Comparison of ENCODE assay signal across 31 cellular contexts in the genomic region with DNA sequence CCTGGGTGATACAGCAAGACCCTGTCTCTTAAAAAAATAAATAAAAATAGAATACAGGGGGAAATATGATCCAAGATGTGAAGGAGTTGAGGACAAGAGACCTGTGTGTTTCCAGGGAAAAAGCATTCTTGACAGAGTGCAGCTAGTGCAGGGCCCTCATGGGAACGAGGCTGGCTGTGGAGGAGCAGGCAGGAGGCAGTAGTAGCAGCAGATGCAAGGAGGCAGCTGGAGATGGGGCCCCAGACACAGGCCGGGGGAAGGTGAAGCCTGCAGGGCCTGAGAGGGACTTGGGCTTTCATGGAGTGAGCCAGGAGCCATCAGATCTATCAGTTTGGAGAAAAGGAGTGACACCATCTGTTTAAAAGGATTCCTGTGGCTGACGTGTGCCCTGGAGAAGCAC.
DNase-seq lines count a peak whose midpoint lies in the region; ATAC-seq and TF ChIP-seq lines count a peak whose summit lies in the region.
"Had no signal": no experiment of that assay in that cellular context is flagged by ENCODE, and none has a peak within 500 bp of the region (broad histone marks: within the 10 kb centered on the region; RNA-seq: fewer than 3 reads in every experiment).

No MANE protein-coding gene starts in this region.

- no peak for DNase-seq in activated naive CD4-positive, alpha-beta T cell treated with Interleukin-2 at 50 U/mL for 16 hours
- DNase-seq in islet precursor cell (peak; percentile 79), SK-N-SH (no peak), ACHN (no peak)
- DNase-seq: activated B cell treated with CpG ODN at 0.5 μM for 24 hours; activated CD4-positive, alpha-beta memory T cell treated with anti-CD3 and anti-CD28 coated beads for 36 hours; activated CD8-positive, alpha-beta memory T cell treated with anti-CD3 and anti-CD28 coated beads, Interleukin-2, amount 50 U/mL, for 48 hours; activated gamma-delta T cell treated with Interleukin-2 at 50 U/mL for 16 hours; colonic mucosa; effector memory CD8-positive, alpha-beta T cell; foreskin keratinocyte; HFFc6; MM.1S; naive thymus-derived CD8-positive, alpha-beta T cell; NCI-H1436; NCI-H526 treated with DMSO at 0.1 percent for 48 hours; ovary; RPMI8226; stimulated activated naive CD8-positive, alpha-beta T cell treated with anti-CD3 and anti-CD28 coated beads, Interleukin-15, amount 100 ng/mL, for 72 hours; tibial artery had no signal

- peaks cover 24% of the 10 kb centered on the region for H3K4me1 Mint-ChIP-seq in activated naive CD4-positive, alpha-beta T cell treated with anti-CD3 and anti-CD28 coated beads, Interleukin-2, amount 50 U/mL, for 24 hours
- peaks cover 22% of the 10 kb centered on the region for H3K4me1 Mint-ChIP-seq in stimulated activated memory B cell treated with anti-CD40 and anti-IgM and Interleukin-4, amounts not matched to agents 10 μg/mL and 1 μg/mL and 100 μg/mL, for 72 hours
- H3K4me1 Mint-ChIP-seq: IgD-negative memory B cell had no signal

- no peaks in the 10 kb centered on the region for H3K4me1 ChIP-seq in SK-N-SH (ENCODE audit: control insufficient read depth in 1 of 2, insufficient read depth in 2 of 2, low read depth in 1 of 2, low read length in 1 of 2)
- H3K4me1 ChIP-seq: right atrium auricular region had no signal

- H3K27me3 ChIP-seq in SK-N-SH (ENCODE audit: insufficient read depth), result no peaks in the 10 kb centered on the region
- H3K27me3 ChIP-seq: colonic mucosa, foreskin keratinocyte, ovary, right atrium auricular region, tibial artery had no signal

- H3K79me2 ChIP-seq in SK-N-SH (ENCODE audit: insufficient read depth), result no peaks in the 10 kb centered on the region

- H3K27ac Mint-ChIP-seq in activated naive CD4-positive, alpha-beta T cell treated with anti-CD3 and anti-CD28 coated beads, Interleukin-2, amount 50 U/mL, for 24 hours, result peak overlapping the region; percentile 59
- H3K27ac Mint-ChIP-seq in stimulated activated memory B cell treated with anti-CD40 and anti-IgM and Interleukin-4, amounts not matched to agents 10 μg/mL and 1 μg/mL and 100 μg/mL, for 72 hours, result peak overlapping the region; percentile 52
- H3K27ac Mint-ChIP-seq: activated B cell treated with CpG ODN at 0.5 μM for 24 hours; activated CD4-positive, alpha-beta memory T cell treated with anti-CD3 and anti-CD28 coated beads for 36 hours; effector memory CD8-positive, alpha-beta T cell; mesothelial cell of epicardium had no signal

- H4K20me1 ChIP-seq in SK-N-SH (ENCODE audit: insufficient read depth), result no peaks in the 10 kb centered on the region

- no peak overlapping the region for H3K9ac ChIP-seq in SK-N-SH

- POLR2A ChIA-PET in SK-N-SH (lab: Yijun Ruan, JAX), result no interaction called here

- no peaks in the 10 kb centered on the region for H3F3A ChIP-seq in SK-N-SH (replicated peaks; ENCODE audit: insufficient read depth)

- 63% methylated on average over 3 of the region's 3 CpGs for WGBS in SK-N-SH (ENCODE audit: low lambda C conversion rate)

- TF ChIP-seq EP300 in SK-N-SH (IDR thresholded peaks at IDR 0.05; ENCODE audit: borderline replicate concordance in 1 of 2, low read depth in 1 of 2, low read length in 1 of 2), result no peak

- H3K4me2 ChIP-seq in SK-N-SH, result no peak overlapping the region

- no peak for TF ChIP-seq RAD21 in SK-N-SH (IDR thresholded peaks at IDR 0.05; ENCODE audit: low read length)

- no peak for TF ChIP-seq CTCF in VCaP (conservative IDR thresholded peaks at IDR 0.05)
- TF ChIP-seq CTCF in SK-N-SH (IDR thresholded peaks at IDR 0.05), result no peak

- H3K36me3 Mint-ChIP-seq in activated naive CD4-positive, alpha-beta T cell treated with anti-CD3 and anti-CD28 coated beads, Interleukin-2, amount 50 U/mL, for 24 hours, result no peaks in the 10 kb centered on the region
- H3K36me3 Mint-ChIP-seq in stimulated activated memory B cell treated with anti-CD40 and anti-IgM and Interleukin-4, amounts not matched to agents 10 μg/mL and 1 μg/mL and 100 μg/mL, for 72 hours, result no peaks in the 10 kb centered on the region
- H3K36me3 Mint-ChIP-seq: activated CD4-positive, alpha-beta memory T cell treated with anti-CD3 and anti-CD28 coated beads for 36 hours; CD14-positive monocyte; IgD-negative memory B cell; mesothelial cell of epicardium; naive thymus-derived CD8-positive, alpha-beta T cell had no signal

- H3K27ac ChIP-seq in VCaP (peak overlapping the region; percentile 8; the same call in 1 of the 2 replicates), SK-N-SH (ENCODE audit: low read depth in 2 of 2, low read length in 1 of 2) (no peak overlapping the region)
- H3K27ac ChIP-seq: colonic mucosa, foreskin keratinocyte, ovary, right atrium auricular region, SK-N-MC, tibial artery had no signal

- H2AFZ ChIP-seq in SK-N-SH (ENCODE audit: low read depth), result no peak overlapping the region

- H3K9me3 ChIP-seq in SK-N-SH, result no peaks in the 10 kb centered on the region
- H3K9me3 ChIP-seq: colonic mucosa, ovary, right atrium auricular region, tibial artery had no signal

- H3K27me3 Mint-ChIP-seq in activated naive CD4-positive, alpha-beta T cell treated with anti-CD3 and anti-CD28 coated beads, Interleukin-2, amount 50 U/mL, for 24 hours, result no peaks in the 10 kb centered on the region
- H3K27me3 Mint-ChIP-seq in stimulated activated memory B cell treated with anti-CD40 and anti-IgM and Interleukin-4, amounts not matched to agents 10 μg/mL and 1 μg/mL and 100 μg/mL, for 72 hours, result peaks cover 17% of the 10 kb centered on the region
- H3K27me3 Mint-ChIP-seq: activated CD4-positive, alpha-beta memory T cell treated with anti-CD3 and anti-CD28 coated beads for 36 hours; IgD-negative memory B cell; naive thymus-derived CD8-positive, alpha-beta T cell; stimulated activated naive CD8-positive, alpha-beta T cell treated with anti-CD3 and anti-CD28 coated beads, Interleukin-15, amount 100 ng/mL, for 72 hours had no signal

- in situ Hi-C loops in ACHN (cut with HindIII; ENCODE audit: low pct_ligation_motif_present, low pct_unique_long_range_greater_than_20kb, low sequenced_read_pairs), result no loop called here

- H3K9me2 ChIP-seq in SK-N-SH, result no peaks in the 10 kb centered on the region

- H3K4me3 ChIP-seq in SK-N-SH (ENCODE audit: low read depth in 2 of 2, low read length in 1 of 2), result no peak overlapping the region
- H3K4me3 ChIP-seq: colonic mucosa, ovary, right atrium auricular region, SK-N-MC, tibial artery had no signal

- CTCF ChIA-PET in SK-N-SH (lab: Yijun Ruan, JAX), result no interaction called here

- H3K9me3 Mint-ChIP-seq in activated naive CD4-positive, alpha-beta T cell treated with anti-CD3 and anti-CD28 coated beads, Interleukin-2, amount 50 U/mL, for 24 hours, result no peaks in the 10 kb centered on the region
- no peaks in the 10 kb centered on the region for H3K9me3 Mint-ChIP-seq in stimulated activated memory B cell treated with anti-CD40 and anti-IgM and Interleukin-4, amounts not matched to agents 10 μg/mL and 1 μg/mL and 100 μg/mL, for 72 hours
- H3K9me3 Mint-ChIP-seq: activated B cell treated with CpG ODN at 0.5 μM for 24 hours; activated CD4-positive, alpha-beta memory T cell treated with anti-CD3 and anti-CD28 coated beads for 36 hours; CD14-positive monocyte; effector memory CD8-positive, alpha-beta T cell; HFFc6; mesothelial cell of epicardium; naive thymus-derived CD8-positive, alpha-beta T cell; stimulated activated naive CD8-positive, alpha-beta T cell treated with anti-CD3 and anti-CD28 coated beads, Interleukin-15, amount 100 ng/mL, for 72 hours had no signal

- no peaks in the 10 kb centered on the region for H3K36me3 ChIP-seq in SK-N-SH (replicated peaks in 1 of 2; ENCODE audit: control insufficient read depth in 1 of 2, insufficient read depth in 2 of 2, low read length in 1 of 2)
- H3K36me3 ChIP-seq: colonic mucosa, ovary, right atrium auricular region, tibial artery had no signal

- H3K4me3 Mint-ChIP-seq in activated naive CD4-positive, alpha-beta T cell treated with anti-CD3 and anti-CD28 coated beads, Interleukin-2, amount 50 U/mL, for 24 hours, result no peak overlapping the region
- no peak overlapping the region for H3K4me3 Mint-ChIP-seq in stimulated activated memory B cell treated with anti-CD40 and anti-IgM and Interleukin-4, amounts not matched to agents 10 μg/mL and 1 μg/mL and 100 μg/mL, for 72 hours
- H3K4me3 Mint-ChIP-seq: activated B cell treated with CpG ODN at 0.5 μM for 24 hours; activated CD4-positive, alpha-beta memory T cell treated with anti-CD3 and anti-CD28 coated beads for 36 hours; CD14-positive monocyte; effector memory CD8-positive, alpha-beta T cell; HFFc6; IgD-negative memory B cell; mesothelial cell of epicardium; stimulated activated naive CD8-positive, alpha-beta T cell treated with anti-CD3 and anti-CD28 coated beads, Interleukin-15, amount 100 ng/mL, for 72 hours had no signal

- no peak for ATAC-seq in stimulated activated memory B cell treated with anti-CD40 and anti-IgM and Interleukin-4, amounts not matched to agents 10 μg/mL and 1 μg/mL and 100 μg/mL, for 72 hours
- ATAC-seq in GM19463 (IDR thresholded peaks at IDR 0.05; ENCODE audit: unreplicated experiment), result no peak
- ATAC-seq: effector memory CD8-positive, alpha-beta T cell; esophagus mucosa; foreskin keratinocyte; left lobe of liver; naive thymus-derived CD8-positive, alpha-beta T cell; stimulated activated naive CD8-positive, alpha-beta T cell treated with anti-CD3 and anti-CD28 coated beads, Interleukin-15, amount 100 ng/mL, for 72 hours had no signal

TF ChIP-seq in SK-N-SH, 30 proteins besides CTCF, POLR2A, EP300 and RAD21 (continues in another document):
- TF ChIP-seq RFX5 (IDR thresholded peaks at IDR 0.05; ENCODE audit: low read length), result no peak
- TF ChIP-seq RCOR1 (IDR thresholded peaks at IDR 0.05; ENCODE audit: low read length), result no peak
- TF ChIP-seq, protein P1, sequence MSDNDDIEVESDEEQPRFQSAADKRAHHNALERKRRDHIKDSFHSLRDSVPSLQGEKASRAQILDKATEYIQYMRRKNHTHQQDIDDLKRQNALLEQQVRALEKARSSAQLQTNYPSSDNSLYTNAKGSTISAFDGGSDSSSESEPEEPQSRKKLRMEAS (IDR thresholded peaks at IDR 0.05; ENCODE audit: low read depth), result no peak
- no peak for TF ChIP-seq SIN3A (IDR thresholded peaks at IDR 0.05; ENCODE audit: borderline replicate concordance, low read depth, low read length)
- TF ChIP-seq GABPA (IDR thresholded peaks at IDR 0.05; ENCODE audit: low read depth), result no peak
- TF ChIP-seq MXI1 (IDR thresholded peaks at IDR 0.05; ENCODE audit: low read depth, low read length), result no peak
- no peak for TF ChIP-seq SMC3 (IDR thresholded peaks at IDR 0.05; ENCODE audit: low read depth, low read length)
- no peak for TF ChIP-seq EZH2phosphoT487 (IDR thresholded peaks at IDR 0.05; ENCODE audit: borderline replicate concordance, low read depth)
- TF ChIP-seq, protein P2, sequence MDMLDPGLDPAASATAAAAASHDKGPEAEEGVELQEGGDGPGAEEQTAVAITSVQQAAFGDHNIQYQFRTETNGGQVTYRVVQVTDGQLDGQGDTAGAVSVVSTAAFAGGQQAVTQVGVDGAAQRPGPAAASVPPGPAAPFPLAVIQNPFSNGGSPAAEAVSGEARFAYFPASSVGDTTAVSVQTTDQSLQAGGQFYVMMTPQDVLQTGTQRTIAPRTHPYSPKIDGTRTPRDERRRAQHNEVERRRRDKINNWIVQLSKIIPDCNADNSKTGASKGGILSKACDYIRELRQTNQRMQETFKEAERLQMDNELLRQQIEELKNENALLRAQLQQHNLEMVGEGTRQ (IDR thresholded peaks at IDR 0.05; ENCODE audit: borderline replicate concordance, low read depth, low read length), result no peak
